In the genomic region with DNA sequence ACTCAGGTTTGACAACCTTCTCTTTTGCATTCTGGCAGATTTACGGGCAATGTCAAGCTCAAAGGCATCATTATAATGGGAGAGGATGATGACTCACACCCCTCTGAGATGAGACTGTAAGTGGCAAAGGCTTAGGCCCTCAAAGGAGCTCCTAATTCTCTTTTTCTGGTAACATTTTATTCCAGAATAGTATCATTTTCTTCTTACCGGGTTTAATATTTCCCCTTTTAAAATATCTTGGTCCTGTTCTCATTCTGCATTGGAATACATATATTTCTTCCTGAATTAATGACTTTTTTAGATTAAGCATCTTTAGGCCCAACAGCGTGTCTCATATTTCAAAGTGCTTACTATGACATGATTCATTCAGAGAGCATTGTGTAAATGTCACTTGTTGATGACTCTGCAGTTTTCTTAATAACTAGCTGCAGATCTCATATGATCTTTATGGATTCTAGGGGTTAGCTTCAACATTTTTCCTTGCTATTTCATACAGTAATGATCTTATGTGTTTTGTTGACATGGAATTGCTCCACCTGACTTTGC, we compare ENCODE assay signal across 10 cellular contexts. TPM values are rescaled to one million over a fixed set of nuclear protein-coding genes. Genes with fewer than 3 reads are reported as not detected.
A peak's percentile ranks its signal among the peaks of the same experiment; 100 is the strongest.
DNase-seq lines count a peak whose midpoint lies in the region; ATAC-seq, FAIRE-seq and TF ChIP-seq lines count a peak whose summit lies in the region.
"Had no signal": no experiment of that assay in that cellular context is flagged by ENCODE, and none has a peak within 500 bp of the region (broad histone marks: within the 10 kb centered on the region; RNA-seq: fewer than 3 reads in every experiment).

No MANE protein-coding gene starts in this region.

- H3K9ac ChIP-seq in HepG2 (ENCODE audit: insufficient read depth, low read depth, low read length), result peak overlapping the region; percentile 94; the same call in 1 of the 2 replicates

- H3K4me1 ChIP-seq in HepG2 (ENCODE audit: insufficient read depth, low read length), result peaks cover 43% of the 10 kb centered on the region
- peaks cover 0 to 38% (median 13%) of the 10 kb centered on the region in 4 donors for H3K4me1 ChIP-seq in right lobe of liver

- H3K27ac ChIP-seq in HepG2 (ENCODE audit: extremely low read length, insufficient read depth, low read length) (no peak overlapping the region), right lobe of liver (no peak overlapping the region)

- H3K9me3 Mint-ChIP-seq in type B pancreatic cell, result no peaks in the 10 kb centered on the region

- TF ChIP-seq RAD21 in HepG2 (CRISPR knock-in tag; IDR thresholded peaks at IDR 0.05), result no peak

- intact Hi-C loops in HepG2 (cut with micrococcal nuclease; ENCODE audit: unreplicated experiment), result loop anchor here (10.0 kb wide), 1 partner anchor 85 kb away; a partner anchor contains a TSS
- intact Hi-C loops in right lobe of liver (cut with DNase I), result no loop called here

- H3K36me3 ChIP-seq in HepG2 (replicated peaks in 1 of 2; ENCODE audit: control insufficient read depth in 1 of 2, insufficient read depth in 2 of 2, low read length in 2 of 2) (peaks cover 0 to 19% of the 10 kb centered on the region in 2 experiments; a peak in 3 of 5 replicates), right lobe of liver (peaks cover 0 to 8% (median 1%) of the 10 kb centered on the region in 4 donors)

- no peaks in the 10 kb centered on the region for H3K27me3 Mint-ChIP-seq in T-helper 17 cell
- no peaks in the 10 kb centered on the region for H3K27me3 Mint-ChIP-seq in type B pancreatic cell

- 59% methylated on average over 3 of the region's 3 CpGs for WGBS in HepG2 (ENCODE audit: low lambda C conversion rate)
- WGBS in right lobe of liver (ENCODE audit: insufficient coverage, low coverage, low lambda C conversion rate, missing lambda C conversion rate), result 62% methylated on average over 2 of the region's 3 CpGs

- no peaks in the 10 kb centered on the region; the same call in none of the 2 replicates for H4K20me1 ChIP-seq in HepG2 (ENCODE audit: insufficient read depth, low read length)

- H3K36me3 Mint-ChIP-seq in T-helper 17 cell (ENCODE audit: low read depth) (no peaks in the 10 kb centered on the region), type B pancreatic cell (peaks cover 14% of the 10 kb centered on the region)

- no TSS peak for BruUV-seq in HepG2 (replicated peaks; lab: Mats Ljungman, UMichigan)

- H3K27ac Mint-ChIP-seq in T-helper 17 cell (peak overlapping the region; percentile 84), type B pancreatic cell (peak overlapping the region; percentile 92)

- TF ChIP-seq CTCF in HepG2 (CRISPR knock-in tag; IDR thresholded peaks at IDR 0.05) (no peak), right lobe of liver (IDR thresholded peaks at IDR 0.05) (no peak), fibroblast of mammary gland (conservative IDR thresholded peaks at IDR 0.05; ENCODE audit: control insufficient read depth, insufficient read depth, low read depth, low read length) (no peak), type B pancreatic cell (conservative IDR thresholded peaks at IDR 0.05) (no peak)

- H3K4me1 Mint-ChIP-seq in T-helper 17 cell, result peaks cover 16% of the 10 kb centered on the region
- peaks cover 20% of the 10 kb centered on the region for H3K4me1 Mint-ChIP-seq in type B pancreatic cell (ENCODE audit: unreplicated experiment)

- peaks cover 50% of the 10 kb centered on the region for H3K79me2 ChIP-seq in HepG2 (ENCODE audit: insufficient read depth, low read length)

- TF ChIP-seq POLR2A in HepG2 (IDR thresholded peaks at IDR 0.05; ENCODE audit: insufficient read depth in 1 of 2, low read depth in 2 of 2, low read length in 2 of 2) (no peak), right lobe of liver (IDR thresholded peaks at IDR 0.05) (no peak)

- DNase-seq in HepG2 (ENCODE audit: low spot score) (no peak), right lobe of liver (no peak), T-helper 17 cell (no peak), fibroblast of mammary gland (ENCODE audit: low read depth) (peak; percentile 76), type B pancreatic cell (ENCODE audit: extremely low spot score, unreplicated experiment) (no peak), NCI-H748 (lab: John Stamatoyannopoulos, UW; ENCODE audit: unreplicated experiment) (no peak)
- DNase-seq in stimulated activated CD4-positive, alpha-beta T cell treated with anti-CD3 and anti-CD28 coated beads, Interleukin-4, amount 100 ng/mL, for 24 hours, result no peak
- no peak for DNase-seq in stimulated activated CD4-positive, alpha-beta T cell treated with anti-CD3 and anti-CD28 coated beads, Interleukin-4, amount 100 ng/mL, for 4 hours
- DNase-seq: NCI-H524 treated with DMSO at 0.1 percent for 48 hours; stimulated activated naive CD4-positive, alpha-beta T cell had no signal

- in situ Hi-C loops in HepG2 (cut with HindIII; ENCODE audit: extremely low pct_ligation_motif_present, low pct_unique_long_range_greater_than_20kb), result no loop called here

- FAIRE-seq in HepG2 (lab: Jason Lieb, UNC), result no peak

- ATAC-seq in HepG2 (no peak), right lobe of liver (no peak), T-helper 17 cell (no peak)

- H3K4me2 ChIP-seq in HepG2 (ENCODE audit: low read depth, low read length), result peak overlapping the region; percentile 81

- CTCF ChIA-PET in HepG2 (lab: Yijun Ruan, JAX; ENCODE audit: low intra/inter-chr PET ratio, low total read pairs), result no interaction called here

- H3K4me3 ChIP-seq in HepG2 (replicated peaks in 1 of 3; ENCODE audit: insufficient read depth in 1 of 3, low read depth in 2 of 3, low read length in 3 of 3) (peak overlapping the region in 2 of 3 experiments; percentile 82 to 85; a peak in 3 of 6 replicates), right lobe of liver (no peak overlapping the region), fibroblast of mammary gland (ENCODE audit: control insufficient read depth, low read depth, low read length) (peak overlapping the region; percentile 89)

- no peak overlapping the region for H2AFZ ChIP-seq in HepG2 (ENCODE audit: low read length)

- no peaks in the 10 kb centered on the region for H3K9me3 ChIP-seq in HepG2 (ENCODE audit: low read length)
- no peaks in the 10 kb centered on the region for H3K9me3 ChIP-seq in right lobe of liver
- H3K9me3 ChIP-seq in T-helper 17 cell (ENCODE audit: control insufficient read depth, low read length, poor library complexity, severe bottlenecking), result no peaks in the 10 kb centered on the region

- no peak for TF ChIP-seq EP300 in HepG2 (IDR thresholded peaks at IDR 0.05; ENCODE audit: low read depth in 2 of 2, low read length in 2 of 2)
- TF ChIP-seq EP300 in HepG2 (CRISPR knock-in tag; IDR thresholded peaks at IDR 0.05; ENCODE audit: borderline replicate concordance), result no peak

- POLR2A ChIA-PET in HepG2 (lab: Yijun Ruan, JAX), result interaction anchor here (1.0 to 7.9 kb wide), 6 partner anchors 8 to 88 kb away, joined by 3 to 154 read pairs (median 17); a partner anchor contains a TSS

- H3K27me3 ChIP-seq in HepG2 (ENCODE audit: control insufficient read depth in 1 of 2, insufficient read depth in 2 of 2, low read length in 2 of 2) (no peaks in the 10 kb centered on the region; a peak in 1 of 5 replicates), right lobe of liver (no peaks in the 10 kb centered on the region)

- H3K4me3 Mint-ChIP-seq in T-helper 17 cell (peak overlapping the region; percentile 89), type B pancreatic cell (peak overlapping the region; percentile 99)

RNA-seq across cellular contexts. Expression of a gene that starts 1.7 kb away (rescaled TPM):
- total RNA-seq in HepG2 (2016; rRNA removed; fragmentation: Illumina TruSeq; extraction: Trizol) (37.3 and 44.9 TPM in 2 replicates), right lobe of liver (10 to 100 TPM; 22.9 to 34.7 (median 30.6) TPM), T-helper 17 cell (10 to 100 TPM; 67.8 to 80.6 TPM), type B pancreatic cell (ENCODE audit: low replicate concordance) (71.1 and 113 TPM in 2 replicates)
- total RNA-seq in HepG2 (2016; cell fraction: cytosol; rRNA removed; fragmentation: Illumina TruSeq; extraction: Trizol; ENCODE audit: low read depth), result 6.6 and 7.1 TPM in 2 replicates
- total RNA-seq in HepG2 (2016; cell fraction: insoluble cytoplasmic fraction; rRNA removed; fragmentation: Illumina TruSeq; extraction: Trizol), result 39.7 and 44.6 TPM in 2 replicates
- total RNA-seq in HepG2 (2016; cell fraction: membrane; rRNA removed; fragmentation: Illumina TruSeq; extraction: Trizol), result 24.7 and 27.8 TPM in 2 replicates
- total RNA-seq in HepG2 (2016; cell fraction: nucleus; rRNA removed; fragmentation: Illumina TruSeq; extraction: Trizol), result 21.3 and 22.5 TPM in 2 replicates
- polyA plus RNA-seq in HepG2 (2011; rRNA removed), result 26.6 and 28.0 TPM in 2 replicates
- 17.4 and 25.5 TPM in 2 replicates for polyA plus RNA-seq in HepG2 (2011; cell fraction: cytosol; rRNA removed)
- 12.1 and 20.0 TPM in 2 replicates for polyA plus RNA-seq in HepG2 (2011; cell fraction: nucleus; rRNA removed)
- 25.1 and 29.3 TPM in 2 replicates for polyA plus RNA-seq in HepG2 (2012)
- polyA plus RNA-seq in HepG2 (2016; cell fraction: cytosol; fragmentation: Illumina TruSeq; extraction: Trizol; ENCODE audit: low read depth), result 6.4 and 7.2 TPM in 2 replicates
- 49.7 and 49.8 TPM in 2 replicates for polyA plus RNA-seq in HepG2 (2016; cell fraction: insoluble cytoplasmic fraction; fragmentation: Illumina TruSeq; extraction: Trizol; ENCODE audit: low read depth)
- polyA plus RNA-seq in HepG2 (2016; cell fraction: membrane; fragmentation: Illumina TruSeq; extraction: Trizol; ENCODE audit: low read depth), result 20.1 and 20.8 TPM in 2 replicates
- polyA plus RNA-seq in HepG2 (2016; cell fraction: nucleus; fragmentation: Illumina TruSeq; extraction: Trizol; ENCODE audit: insufficient read depth, low read depth), result 41.4 and 42.1 TPM in 2 replicates
- polyA minus RNA-seq in HepG2 (2011; rRNA and poly(A)+ RNA removed; ENCODE audit: low replicate concordance), result 5.1 and 25.2 TPM in 2 replicates
- 3.8 and 5.5 TPM in 2 replicates for polyA minus RNA-seq in HepG2 (2011; cell fraction: cytosol; rRNA and poly(A)+ RNA removed)
- 12.1 and 14.0 TPM in 2 replicates for polyA minus RNA-seq in HepG2 (2011; cell fraction: nucleus; rRNA and poly(A)+ RNA removed)

RNA-seq across cellular contexts. Expression of a gene that starts 11.0 kb away (rescaled TPM):
- total RNA-seq in HepG2 (2016; rRNA removed; fragmentation: Illumina TruSeq; extraction: Trizol) (73.2 and 90.3 TPM in 2 replicates), right lobe of liver (10 to 100 TPM; 28.1 to 69.8 (median 32.6) TPM), T-helper 17 cell (10 to 100 TPM; 52.1 to 57.1 TPM), type B pancreatic cell (ENCODE audit: low replicate concordance) (83.6 and 113 TPM in 2 replicates)
- 20.4 and 23.5 TPM in 2 replicates for total RNA-seq in HepG2 (2016; cell fraction: cytosol; rRNA removed; fragmentation: Illumina TruSeq; extraction: Trizol; ENCODE audit: low read depth)
- 74.2 and 88.0 TPM in 2 replicates for total RNA-seq in HepG2 (2016; cell fraction: insoluble cytoplasmic fraction; rRNA removed; fragmentation: Illumina TruSeq; extraction: Trizol)
- 42.0 and 50.1 TPM in 2 replicates for total RNA-seq in HepG2 (2016; cell fraction: membrane; rRNA removed; fragmentation: Illumina TruSeq; extraction: Trizol)
- total RNA-seq in HepG2 (2016; cell fraction: nucleus; rRNA removed; fragmentation: Illumina TruSeq; extraction: Trizol), result 32.9 and 38.9 TPM in 2 replicates
- polyA plus RNA-seq in HepG2 (2011; rRNA removed), result 72.1 and 96.1 TPM in 2 replicates
- 70.6 and 104 TPM in 2 replicates for polyA plus RNA-seq in HepG2 (2011; cell fraction: cytosol; rRNA removed)
- 134 and 140 TPM in 2 replicates for polyA plus RNA-seq in HepG2 (2011; cell fraction: nucleus; rRNA removed)
- 47.7 and 58.7 TPM in 2 replicates for polyA plus RNA-seq in HepG2 (2012)
- polyA plus RNA-seq in HepG2 (2016; cell fraction: cytosol; fragmentation: Illumina TruSeq; extraction: Trizol; ENCODE audit: low read depth), result 28.9 and 30.0 TPM in 2 replicates
- 113 and 115 TPM in 2 replicates for polyA plus RNA-seq in HepG2 (2016; cell fraction: insoluble cytoplasmic fraction; fragmentation: Illumina TruSeq; extraction: Trizol; ENCODE audit: low read depth)
- polyA plus RNA-seq in HepG2 (2016; cell fraction: membrane; fragmentation: Illumina TruSeq; extraction: Trizol; ENCODE audit: low read depth), result 43.7 and 45.0 TPM in 2 replicates
- 67.4 and 74.9 TPM in 2 replicates for polyA plus RNA-seq in HepG2 (2016; cell fraction: nucleus; fragmentation: Illumina TruSeq; extraction: Trizol; ENCODE audit: insufficient read depth, low read depth)
- polyA minus RNA-seq in HepG2 (2011; rRNA and poly(A)+ RNA removed; ENCODE audit: low replicate concordance), result 58.0 and 75.1 TPM in 2 replicates
- polyA minus RNA-seq in HepG2 (2011; cell fraction: cytosol; rRNA and poly(A)+ RNA removed), result 39.7 and 48.1 TPM in 2 replicates
- polyA minus RNA-seq in HepG2 (2011; cell fraction: nucleus; rRNA and poly(A)+ RNA removed), result 17.4 and 26.0 TPM in 2 replicates

RNA-seq across cellular contexts. Expression of a gene that starts 20.7 kb away (rescaled TPM):
- total RNA-seq in HepG2 (2016; rRNA removed; fragmentation: Illumina TruSeq; extraction: Trizol), result 85.2 and 86.6 TPM in 2 replicates
- total RNA-seq in HepG2 (2016; cell fraction: cytosol; rRNA removed; fragmentation: Illumina TruSeq; extraction: Trizol; ENCODE audit: low read depth), result 19.0 and 24.8 TPM in 2 replicates
- 88.8 and 91.0 TPM in 2 replicates for total RNA-seq in HepG2 (2016; cell fraction: insoluble cytoplasmic fraction; rRNA removed; fragmentation: Illumina TruSeq; extraction: Trizol)
- total RNA-seq in HepG2 (2016; cell fraction: membrane; rRNA removed; fragmentation: Illumina TruSeq; extraction: Trizol), result 28.1 and 32.1 TPM in 2 replicates
- total RNA-seq in HepG2 (2016; cell fraction: nucleus; rRNA removed; fragmentation: Illumina TruSeq; extraction: Trizol), result 43.6 and 54.4 TPM in 2 replicates
- polyA plus RNA-seq in HepG2 (2011; rRNA removed), result 88.4 and 99.0 TPM in 2 replicates
- 95.8 and 105 TPM in 2 replicates for polyA plus RNA-seq in HepG2 (2011; cell fraction: cytosol; rRNA removed)
- polyA plus RNA-seq in HepG2 (2011; cell fraction: nucleus; rRNA removed), result 168 and 180 TPM in 2 replicates
- 46.4 and 46.8 TPM in 2 replicates for polyA plus RNA-seq in HepG2 (2012)
- 12.7 and 14.4 TPM in 2 replicates for polyA plus RNA-seq in HepG2 (2016; cell fraction: cytosol; fragmentation: Illumina TruSeq; extraction: Trizol; ENCODE audit: low read depth)
- 75.6 and 81.5 TPM in 2 replicates for polyA plus RNA-seq in HepG2 (2016; cell fraction: insoluble cytoplasmic fraction; fragmentation: Illumina TruSeq; extraction: Trizol; ENCODE audit: low read depth)
- polyA plus RNA-seq in HepG2 (2016; cell fraction: membrane; fragmentation: Illumina TruSeq; extraction: Trizol; ENCODE audit: low read depth), result 19.5 and 21.9 TPM in 2 replicates
- polyA plus RNA-seq in HepG2 (2016; cell fraction: nucleus; fragmentation: Illumina TruSeq; extraction: Trizol; ENCODE audit: insufficient read depth, low read depth), result 96.1 and 107 TPM in 2 replicates
- 60.0 and 64.5 TPM in 2 replicates for polyA minus RNA-seq in HepG2 (2011; rRNA and poly(A)+ RNA removed; ENCODE audit: low replicate concordance)
- 19.9 and 28.0 TPM in 2 replicates for polyA minus RNA-seq in HepG2 (2011; cell fraction: cytosol; rRNA and poly(A)+ RNA removed)
- 31.8 and 36.4 TPM in 2 replicates for polyA minus RNA-seq in HepG2 (2011; cell fraction: nucleus; rRNA and poly(A)+ RNA removed)
- total RNA-seq in right lobe of liver, result 10 to 100 TPM; 25.9 to 46.9 (median 42.0) TPM
- 1 to 10 TPM; 9.1 to 9.5 TPM for total RNA-seq in T-helper 17 cell
- 39.0 and 47.7 TPM in 2 replicates for total RNA-seq in type B pancreatic cell (ENCODE audit: low replicate concordance)

RNA-seq across cellular contexts. Expression of a gene that starts 36.6 kb away (rescaled TPM):
- total RNA-seq in HepG2 (2016; rRNA removed; fragmentation: Illumina TruSeq; extraction: Trizol), result 28.5 and 36.3 TPM in 2 replicates
- 7.3 and 7.8 TPM in 2 replicates for total RNA-seq in HepG2 (2016; cell fraction: cytosol; rRNA removed; fragmentation: Illumina TruSeq; extraction: Trizol; ENCODE audit: low read depth)
- total RNA-seq in HepG2 (2016; cell fraction: insoluble cytoplasmic fraction; rRNA removed; fragmentation: Illumina TruSeq; extraction: Trizol), result 27.5 and 30.2 TPM in 2 replicates
- 23.8 and 29.0 TPM in 2 replicates for total RNA-seq in HepG2 (2016; cell fraction: membrane; rRNA removed; fragmentation: Illumina TruSeq; extraction: Trizol)
- 16.4 and 21.2 TPM in 2 replicates for total RNA-seq in HepG2 (2016; cell fraction: nucleus; rRNA removed; fragmentation: Illumina TruSeq; extraction: Trizol)
- polyA plus RNA-seq in HepG2 (2011; rRNA removed), result 14.2 and 14.8 TPM in 2 replicates
- polyA plus RNA-seq in HepG2 (2011; cell fraction: cytosol; rRNA removed), result 9.6 and 12.3 TPM in 2 replicates
- polyA plus RNA-seq in HepG2 (2011; cell fraction: nucleus; rRNA removed), result 10.0 and 12.4 TPM in 2 replicates
- 16.3 and 19.1 TPM in 2 replicates for polyA plus RNA-seq in HepG2 (2012)
- polyA plus RNA-seq in HepG2 (2016; cell fraction: cytosol; fragmentation: Illumina TruSeq; extraction: Trizol; ENCODE audit: low read depth), result 11.2 and 13.3 TPM in 2 replicates
- 33.1 and 41.5 TPM in 2 replicates for polyA plus RNA-seq in HepG2 (2016; cell fraction: insoluble cytoplasmic fraction; fragmentation: Illumina TruSeq; extraction: Trizol; ENCODE audit: low read depth)
- polyA plus RNA-seq in HepG2 (2016; cell fraction: membrane; fragmentation: Illumina TruSeq; extraction: Trizol; ENCODE audit: low read depth), result 21.3 and 28.9 TPM in 2 replicates
- polyA plus RNA-seq in HepG2 (2016; cell fraction: nucleus; fragmentation: Illumina TruSeq; extraction: Trizol; ENCODE audit: insufficient read depth, low read depth), result 32.1 and 36.1 TPM in 2 replicates
- 9.7 and 21.5 TPM in 2 replicates for polyA minus RNA-seq in HepG2 (2011; rRNA and poly(A)+ RNA removed; ENCODE audit: low replicate concordance)
- 18.6 and 21.7 TPM in 2 replicates for polyA minus RNA-seq in HepG2 (2011; cell fraction: cytosol; rRNA and poly(A)+ RNA removed)
- polyA minus RNA-seq in HepG2 (2011; cell fraction: nucleus; rRNA and poly(A)+ RNA removed), result 12.0 and 20.3 TPM in 2 replicates
- 10 to 100 TPM; 21.1 to 42.2 (median 36.1) TPM for total RNA-seq in right lobe of liver
- 10 to 100 TPM; 34.7 to 39.7 TPM for total RNA-seq in T-helper 17 cell
- total RNA-seq in type B pancreatic cell (ENCODE audit: low replicate concordance), result 39.6 and 44.3 TPM in 2 replicates

RNA-seq across cellular contexts. Expression of a gene that starts 45.3 kb away (rescaled TPM):
- total RNA-seq in HepG2 (2016; rRNA removed; fragmentation: Illumina TruSeq; extraction: Trizol) (21.3 and 30.0 TPM in 2 replicates), right lobe of liver (100 to 1,000 TPM; 143 to 178 (median 160) TPM), T-helper 17 cell (10 to 100 TPM; 13.4 to 16.8 TPM), type B pancreatic cell (ENCODE audit: low replicate concordance) (33.7 and 35.8 TPM in 2 replicates)
- 6.9 and 9.1 TPM in 2 replicates for total RNA-seq in HepG2 (2016; cell fraction: cytosol; rRNA removed; fragmentation: Illumina TruSeq; extraction: Trizol; ENCODE audit: low read depth)
- total RNA-seq in HepG2 (2016; cell fraction: insoluble cytoplasmic fraction; rRNA removed; fragmentation: Illumina TruSeq; extraction: Trizol), result 23.5 and 29.4 TPM in 2 replicates
- 8.9 and 9.2 TPM in 2 replicates for total RNA-seq in HepG2 (2016; cell fraction: membrane; rRNA removed; fragmentation: Illumina TruSeq; extraction: Trizol)
- total RNA-seq in HepG2 (2016; cell fraction: nucleus; rRNA removed; fragmentation: Illumina TruSeq; extraction: Trizol), result 10.0 and 12.6 TPM in 2 replicates
- 41.4 and 48.7 TPM in 2 replicates for polyA plus RNA-seq in HepG2 (2011; rRNA removed)
- polyA plus RNA-seq in HepG2 (2011; cell fraction: cytosol; rRNA removed), result 48.8 and 53.2 TPM in 2 replicates
- 21.0 and 23.2 TPM in 2 replicates for polyA plus RNA-seq in HepG2 (2011; cell fraction: nucleus; rRNA removed)
- polyA plus RNA-seq in HepG2 (2012), result 38.1 and 41.7 TPM in 2 replicates
- polyA plus RNA-seq in HepG2 (2016; cell fraction: cytosol; fragmentation: Illumina TruSeq; extraction: Trizol; ENCODE audit: low read depth), result 3.6 and 4.1 TPM in 2 replicates
- 24.4 and 26.5 TPM in 2 replicates for polyA plus RNA-seq in HepG2 (2016; cell fraction: insoluble cytoplasmic fraction; fragmentation: Illumina TruSeq; extraction: Trizol; ENCODE audit: low read depth)
- polyA plus RNA-seq in HepG2 (2016; cell fraction: membrane; fragmentation: Illumina TruSeq; extraction: Trizol; ENCODE audit: low read depth), result 5.5 and 6.2 TPM in 2 replicates
- 15.9 and 18.0 TPM in 2 replicates for polyA plus RNA-seq in HepG2 (2016; cell fraction: nucleus; fragmentation: Illumina TruSeq; extraction: Trizol; ENCODE audit: insufficient read depth, low read depth)
- 10.6 and 40.6 TPM in 2 replicates for polyA minus RNA-seq in HepG2 (2011; rRNA and poly(A)+ RNA removed; ENCODE audit: low replicate concordance)
- polyA minus RNA-seq in HepG2 (2011; cell fraction: cytosol; rRNA and poly(A)+ RNA removed), result 14.9 and 18.3 TPM in 2 replicates
- 16.9 and 25.7 TPM in 2 replicates for polyA minus RNA-seq in HepG2 (2011; cell fraction: nucleus; rRNA and poly(A)+ RNA removed)

Comparison
In these comparisons a context has a peak if more than half of its experiments do, and no peak if none do; other contexts are left out.
1. H3K4me3 ChIP-seq: peak in HepG2 (2 of 3) and fibroblast of mammary gland (single experiment); none in right lobe of liver (0 of 3).